Comparison of ENCODE assay signal across 1 cellular context in the genomic region with DNA sequence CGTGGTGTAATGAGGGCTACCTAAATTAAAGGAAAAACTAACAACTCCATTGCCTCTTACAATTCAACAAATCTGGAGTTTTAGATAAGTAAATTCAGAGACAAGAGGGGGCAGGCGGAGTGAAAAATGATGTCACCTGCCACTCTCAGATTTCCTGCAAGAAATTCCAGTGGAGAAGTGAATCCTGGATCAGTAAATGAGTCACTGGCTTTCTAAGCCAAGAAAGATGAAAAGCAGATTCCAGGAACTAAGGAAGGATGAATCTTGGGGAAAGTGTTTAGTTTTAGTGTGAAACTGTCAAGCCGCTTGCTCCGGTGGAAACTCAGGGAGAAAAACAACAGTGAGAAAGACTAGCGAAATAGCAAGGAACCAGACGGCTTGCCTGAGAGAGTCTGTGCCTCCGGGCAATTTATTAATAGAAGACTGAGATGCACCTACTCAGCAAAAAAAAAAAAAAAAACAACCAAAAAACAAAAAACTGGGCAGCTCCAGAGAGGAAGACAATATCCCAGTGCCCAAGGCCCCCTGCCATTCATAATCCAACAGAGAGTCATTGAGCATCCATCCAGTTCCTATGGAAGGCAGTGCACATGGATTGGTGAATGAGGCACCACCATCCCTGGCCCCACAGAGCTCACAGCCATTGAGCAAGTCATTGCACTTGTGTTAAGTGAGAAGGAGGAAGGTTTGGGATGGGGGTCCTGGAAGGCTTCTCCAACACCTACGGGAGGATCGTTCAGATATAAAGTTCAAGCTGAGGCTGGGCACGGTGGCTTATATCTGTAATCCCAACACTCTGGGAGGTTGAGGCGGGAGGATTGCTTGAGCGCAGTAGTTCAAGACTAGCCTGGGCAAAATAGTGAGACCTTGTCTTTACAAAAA.
TF ChIP-seq lines count a peak whose summit lies in the region.

No MANE protein-coding gene starts in this region.

TF ChIP-seq in GM12878, 131 proteins besides CTCF, POLR2A, EP300 and RAD21:
- no peak for TF ChIP-seq WRNIP1 (IDR thresholded peaks at IDR 0.05; ENCODE audit: borderline replicate concordance, low read depth, low read length)
- peak; percentile 19 to 39; a peak in 2 of 4 replicates for TF ChIP-seq IKZF2 (IDR thresholded peaks at IDR 0.05)
TF ChIP-seq in GM12878: peak in this region for 1.
